In genomic region chr22:36324414-36324813, GRCh38 we compare ENCODE assay signal across 9 cellular contexts.
DNase-seq lines count a peak whose midpoint lies in the region; ATAC-seq and TF ChIP-seq lines count a peak whose summit lies in the region.
"Had no signal": no experiment of that assay in that cellular context is flagged by ENCODE, and none has a peak within 500 bp of the region (broad histone marks: within the 10 kb centered on the region; RNA-seq: fewer than 3 reads in every experiment).

No MANE protein-coding gene starts in this region.

- H3K36me3 ChIP-seq in CD4-positive, CD25-positive, alpha-beta regulatory T cell (ENCODE audit: control insufficient read depth, insufficient read depth, low read length) = peaks cover 96% of the 10 kb centered on the region
- peaks cover 78% of the 10 kb centered on the region for H3K36me3 ChIP-seq in left ventricle myocardium inferior

- no peak for DNase-seq in CD4-positive, CD25-positive, alpha-beta regulatory T cell
- no peak for DNase-seq in activated naive CD8-positive, alpha-beta T cell treated with anti-CD3 and anti-CD28 coated beads, Interleukin-2, amount 50 U/mL, for 24 hours
- DNase-seq in left ventricle myocardium inferior = no peak
- no peak for DNase-seq in sciatic nerve (ENCODE audit: low spot score)
- no peak for DNase-seq in NCI-H510A (lab: John Stamatoyannopoulos, UW)
- DNase-seq in AG20443 (ENCODE audit: low spot score) = no peak
- no peak for DNase-seq in occipital lobe (lab: John Stamatoyannopoulos, UW)
- DNase-seq in NCI-H146 (lab: John Stamatoyannopoulos, UW) = no peak
- DNase-seq: NCI-H524 had no signal

- no peak overlapping the region for H3K4me3 Mint-ChIP-seq in CD4-positive, CD25-positive, alpha-beta regulatory T cell
- no peak overlapping the region for H3K4me3 Mint-ChIP-seq in activated naive CD8-positive, alpha-beta T cell treated with anti-CD3 and anti-CD28 coated beads, Interleukin-2, amount 50 U/mL, for 24 hours

- H3K4me1 Mint-ChIP-seq in CD4-positive, CD25-positive, alpha-beta regulatory T cell = peaks cover 0 to 34% (median 32%) of the 10 kb centered on the region in 4 donors
- peaks cover 30% of the 10 kb centered on the region for H3K4me1 Mint-ChIP-seq in activated naive CD8-positive, alpha-beta T cell treated with anti-CD3 and anti-CD28 coated beads, Interleukin-2, amount 50 U/mL, for 24 hours

- ATAC-seq in CD4-positive, CD25-positive, alpha-beta regulatory T cell (ENCODE audit: low read depth in 2 of 2) = no peak
- no peak for ATAC-seq in activated naive CD8-positive, alpha-beta T cell treated with anti-CD3 and anti-CD28 coated beads, Interleukin-2, amount 50 U/mL, for 24 hours
- ATAC-seq in sciatic nerve = peak; percentile 7

- intact Hi-C loops in left ventricle myocardium inferior (cut with micrococcal nuclease) (loop anchor here (5.0 kb wide), 1 partner anchor 143 kb away; no protein-coding TSS in a partner anchor), sciatic nerve (cut with DNase I) (no loop called here)

- peaks cover 59% of the 10 kb centered on the region for H3K36me3 Mint-ChIP-seq in CD4-positive, CD25-positive, alpha-beta regulatory T cell
- peaks cover 78% of the 10 kb centered on the region for H3K36me3 Mint-ChIP-seq in activated naive CD8-positive, alpha-beta T cell treated with anti-CD3 and anti-CD28 coated beads, Interleukin-2, amount 50 U/mL, for 24 hours (ENCODE audit: low read depth)

- no peaks in the 10 kb centered on the region for H3K27me3 ChIP-seq in CD4-positive, CD25-positive, alpha-beta regulatory T cell (ENCODE audit: control insufficient read depth, insufficient read depth, low read length)
- no peaks in the 10 kb centered on the region for H3K27me3 ChIP-seq in left ventricle myocardium inferior (ENCODE audit: low read depth)

- H3K9me3 Mint-ChIP-seq in CD4-positive, CD25-positive, alpha-beta regulatory T cell = no peaks in the 10 kb centered on the region
- H3K9me3 Mint-ChIP-seq in activated naive CD8-positive, alpha-beta T cell treated with anti-CD3 and anti-CD28 coated beads, Interleukin-2, amount 50 U/mL, for 24 hours = no peaks in the 10 kb centered on the region

- no peak for TF ChIP-seq CTCF in left ventricle myocardium inferior (IDR thresholded peaks at IDR 0.05; ENCODE audit: borderline replicate concordance)

- no peak overlapping the region for H3K4me3 ChIP-seq in CD4-positive, CD25-positive, alpha-beta regulatory T cell (ENCODE audit: low read depth, low read length)
- peak overlapping the region; percentile 31 for H3K4me3 ChIP-seq in left ventricle myocardium inferior

- H3K9me3 ChIP-seq in CD4-positive, CD25-positive, alpha-beta regulatory T cell (ENCODE audit: control insufficient read depth in 2 of 2, low read length in 2 of 2) = no peaks in the 10 kb centered on the region
- H3K9me3 ChIP-seq in left ventricle myocardium inferior (replicated peaks) = no peaks in the 10 kb centered on the region

- H3K27me3 Mint-ChIP-seq in CD4-positive, CD25-positive, alpha-beta regulatory T cell = no peaks in the 10 kb centered on the region
- H3K27me3 Mint-ChIP-seq in activated naive CD8-positive, alpha-beta T cell treated with anti-CD3 and anti-CD28 coated beads, Interleukin-2, amount 50 U/mL, for 24 hours = no peaks in the 10 kb centered on the region

- H3K4me1 ChIP-seq in CD4-positive, CD25-positive, alpha-beta regulatory T cell (ENCODE audit: control insufficient read depth, insufficient read depth, low read length, poor library complexity, severe bottlenecking) = peaks cover 11% of the 10 kb centered on the region
- H3K4me1 ChIP-seq in left ventricle myocardium inferior = peaks cover 98% of the 10 kb centered on the region

- H3K27ac ChIP-seq in CD4-positive, CD25-positive, alpha-beta regulatory T cell (ENCODE audit: insufficient read depth, low read length, poor library complexity, severe bottlenecking) = no peak overlapping the region
- H3K27ac ChIP-seq in left ventricle myocardium inferior (replicated peaks) = peak overlapping the region; percentile 100

- peak overlapping the region in 2 of 3 donors; percentile 26 to 69 for H3K27ac Mint-ChIP-seq in CD4-positive, CD25-positive, alpha-beta regulatory T cell
- H3K27ac Mint-ChIP-seq in activated naive CD8-positive, alpha-beta T cell treated with anti-CD3 and anti-CD28 coated beads, Interleukin-2, amount 50 U/mL, for 24 hours = peak overlapping the region; percentile 72
